8 cellular contexts compared by ENCODE assay signal in the genomic region with DNA sequence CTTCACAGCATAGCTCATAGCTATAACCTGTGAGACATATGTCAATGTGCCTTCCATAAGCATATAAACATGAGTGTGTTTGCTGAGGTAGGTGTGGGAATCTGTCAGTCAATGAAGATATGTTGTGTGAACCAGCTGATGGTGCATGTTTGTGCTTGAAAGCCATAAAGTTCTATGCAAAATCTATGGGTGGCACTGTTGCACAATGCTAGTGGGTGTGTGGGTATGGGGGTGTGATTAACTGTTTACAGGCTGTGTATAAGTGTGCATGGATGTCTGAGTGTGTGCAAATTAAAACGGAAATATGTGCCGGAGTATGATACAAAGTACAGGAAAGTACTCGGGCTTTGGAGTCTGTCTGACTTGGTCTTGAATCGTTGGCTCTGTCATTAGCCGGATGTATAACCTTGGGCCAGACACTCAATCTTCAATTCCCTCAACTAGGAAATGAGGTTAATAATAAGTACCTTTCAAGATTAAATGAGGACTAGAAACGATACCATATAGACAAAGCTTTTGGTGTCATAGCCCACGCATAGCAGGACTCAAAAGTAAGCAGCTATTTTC. TPM values are rescaled to one million over a fixed set of nuclear protein-coding genes. Genes with fewer than 3 reads are reported as not detected.
A peak's percentile ranks its signal among the peaks of the same experiment; 100 is the strongest.
DNase-seq lines count a peak whose midpoint lies in the region; ATAC-seq lines count a peak whose summit lies in the region.

No MANE protein-coding gene starts in this region.

- no peak overlapping the region for H3K9ac ChIP-seq in HUES64 (ENCODE audit: low read depth, low read length)
- peak overlapping the region; percentile 62 for H3K9ac ChIP-seq in SK-N-MC (ENCODE audit: insufficient read length)
- no peak overlapping the region for H3K9ac ChIP-seq in iPS-18a (ENCODE audit: low read length)
- H3K9ac ChIP-seq in skeletal muscle tissue (ENCODE audit: low read depth in 1 of 3, low read length in 3 of 3): peak overlapping the region in 2 of 3 donors; percentile 67

- peaks cover 16% of the 10 kb centered on the region for H3K27me3 ChIP-seq in HUES64 (ENCODE audit: insufficient read depth, low read length)
- H3K27me3 ChIP-seq in iPS-18a (ENCODE audit: control insufficient read depth, insufficient read depth, low read length): peaks cover 25% of the 10 kb centered on the region
- no peaks in the 10 kb centered on the region for H3K27me3 ChIP-seq in skeletal muscle tissue (ENCODE audit: control insufficient read depth in 3 of 3, insufficient read depth in 3 of 3, low read length in 3 of 3)

- DNase-seq in DMS153 (lab: John Stamatoyannopoulos, UW): peak; percentile 58
- DNase-seq in SK-N-MC (ENCODE audit: low read depth, low spot score): no peak
- DNase-seq in astrocyte of the hippocampus (ENCODE audit: low read depth, low spot score): peak; percentile 48
- DNase-seq in AG20443 (ENCODE audit: low spot score): no peak

- ATAC-seq in HG02884 (IDR thresholded peaks at IDR 0.05; ENCODE audit: unreplicated experiment): no peak

- H3K9me3 ChIP-seq in HUES64 (ENCODE audit: insufficient read depth, low read depth, low read length) (no peaks in the 10 kb centered on the region), SK-N-MC (ENCODE audit: low read depth, low read length) (no peaks in the 10 kb centered on the region), iPS-18a (ENCODE audit: control insufficient read depth, low read depth, low read length) (no peaks in the 10 kb centered on the region), skeletal muscle tissue (ENCODE audit: control insufficient read depth in 3 of 3, low read length in 3 of 3) (no peaks in the 10 kb centered on the region)

- H3K4me3 ChIP-seq in HUES64 (ENCODE audit: low read length) (peak overlapping the region; percentile 68), SK-N-MC (peak overlapping the region; percentile 80), iPS-18a (ENCODE audit: low read length) (peak overlapping the region; percentile 82), skeletal muscle tissue (ENCODE audit: low read length in 3 of 3) (peak overlapping the region; percentile 13 to 94 (median 74))

- H3K4me1 ChIP-seq in HUES64 (ENCODE audit: insufficient read depth, low read length) (peaks cover 31% of the 10 kb centered on the region), iPS-18a (ENCODE audit: control insufficient read depth, low read depth, low read length) (peaks cover 23% of the 10 kb centered on the region), skeletal muscle tissue (ENCODE audit: control insufficient read depth in 3 of 3, insufficient read depth in 3 of 3, low read length in 3 of 3) (peaks cover 38 to 42% (median 42%) of the 10 kb centered on the region in 3 donors)

- 76% methylated on average over 7 of the region's 7 CpGs for WGBS in HUES64

- H3K36me3 ChIP-seq in HUES64 (ENCODE audit: insufficient read depth, low read length): no peaks in the 10 kb centered on the region
- H3K36me3 ChIP-seq in SK-N-MC (ENCODE audit: insufficient read depth, low read length): no peaks in the 10 kb centered on the region
- no peaks in the 10 kb centered on the region for H3K36me3 ChIP-seq in iPS-18a (ENCODE audit: control insufficient read depth, low read depth, low read length)
- H3K36me3 ChIP-seq in skeletal muscle tissue (ENCODE audit: control insufficient read depth in 3 of 3, insufficient read depth in 3 of 3, low read length in 3 of 3): no peaks in the 10 kb centered on the region

- H3K27ac ChIP-seq in HUES64 (ENCODE audit: low read depth, low read length): peak overlapping the region; percentile 74; the same call in 1 of the 2 replicates
- H3K27ac ChIP-seq in SK-N-MC: peak overlapping the region; percentile 55
- H3K27ac ChIP-seq in iPS-18a (ENCODE audit: low read length): no peak overlapping the region
- H3K27ac ChIP-seq in skeletal muscle tissue (ENCODE audit: low read depth, low read length): peak overlapping the region; percentile 75

RNA-seq across cellular contexts. Expression of a gene that starts 0.9 kb away (rescaled TPM):
- 10.7 TPM for polyA plus RNA-seq in HUES64 (2013, experiment 1 of 2)
- polyA plus RNA-seq in HUES64 (2013, experiment 2 of 2): 15.3 TPM
- total RNA-seq in skeletal muscle tissue: 60.5 TPM

Comparison
In these comparisons a context has a peak if more than half of its experiments do, and no peak if none do; other contexts are left out.
1. DNase-seq: peak in DMS153 (single experiment) and astrocyte of the hippocampus (single experiment); none in SK-N-MC (single experiment) and AG20443 (single experiment).
2. H3K9ac ChIP-seq: peak in SK-N-MC (single experiment) and skeletal muscle tissue (2 of 3); none in HUES64 (single experiment) and iPS-18a (single experiment).
3. Peak in every context shown above with its lines, with median percentiles within 50 percentile points of each other: H3K4me3 ChIP-seq.